In genomic region chr10:68139451-68140272, GRCh38 we compare ENCODE assay signal across 24 cellular contexts. TPM values are rescaled to one million over a fixed set of nuclear protein-coding genes. Genes with fewer than 3 reads are reported as not detected.
A peak's percentile ranks its signal among the peaks of the same experiment; 100 is the strongest.
DNase-seq lines count a peak whose midpoint lies in the region; TF ChIP-seq lines count a peak whose summit lies in the region.
"Had no signal": no experiment of that assay in that cellular context is flagged by ENCODE, and none has a peak within 500 bp of the region (broad histone marks: within the 10 kb centered on the region; RNA-seq: fewer than 3 reads in every experiment).

No MANE protein-coding gene starts in this region.

- TF ChIP-seq POLR2A in Peyer's patch (IDR thresholded peaks at IDR 0.05): no peak

- H3K9me2 ChIP-seq in GM23248 (ENCODE audit: insufficient read depth): no peaks in the 10 kb centered on the region

- H3K4me1 ChIP-seq in GM23248 (ENCODE audit: insufficient read depth) (peaks cover 53% of the 10 kb centered on the region), osteoblast (ENCODE audit: insufficient read depth, low read length) (peaks cover 44% of the 10 kb centered on the region), Peyer's patch (peaks cover 0 to 13% (median 0%) of the 10 kb centered on the region in 4 donors)

- no peak overlapping the region for H3K4me2 ChIP-seq in GM23248 (ENCODE audit: unreplicated experiment)
- no peak overlapping the region for H3K4me2 ChIP-seq in osteoblast (ENCODE audit: insufficient read depth, low read length)
- H3K4me2 ChIP-seq: smooth muscle cell had no signal

- H4K20me1 ChIP-seq in GM23248 (ENCODE audit: insufficient read depth) (no peaks in the 10 kb centered on the region), osteoblast (ENCODE audit: insufficient read depth, low read length) (no peaks in the 10 kb centered on the region)

- H3K27ac ChIP-seq in GM23248: peak overlapping the region; percentile 18; the same call in 1 of the 2 replicates
- peak overlapping the region; percentile 73 for H3K27ac ChIP-seq in osteoblast (ENCODE audit: low read depth, low read length)
- H3K27ac ChIP-seq in Peyer's patch: no peak overlapping the region
- H3K27ac ChIP-seq: C4-2B, VCaP had no signal

- H3K4me3 ChIP-seq in GM23248: no peak overlapping the region
- H3K4me3 ChIP-seq in osteoblast (ENCODE audit: insufficient read depth, low read length): no peak overlapping the region
- H3K4me3 ChIP-seq in Peyer's patch: no peak overlapping the region
- H3K4me3 ChIP-seq: smooth muscle cell had no signal

- TF ChIP-seq CTCF in osteoblast (IDR thresholded peaks at IDR 0.05; ENCODE audit: extremely low read depth, low read depth, low read length) (no peak), Peyer's patch (IDR thresholded peaks at IDR 0.05) (no peak)

- H3F3A ChIP-seq in GM23248 (ENCODE audit: insufficient read depth): peaks cover 38% of the 10 kb centered on the region

- peak; percentile 24 for DNase-seq in GM23248
- DNase-seq in LHCN-M2 (ENCODE audit: low read depth): peak; percentile 42
- DNase-seq in fibroblast of peridontal ligament (ENCODE audit: extremely low read depth): peak; percentile 29
- DNase-seq in osteoblast (ENCODE audit: insufficient read length, low spot score, missing footprints): no peak
- no peak for DNase-seq in Peyer's patch
- DNase-seq in NCI-H1694 treated with DMSO at 0.1 percent for 48 hours (lab: John Stamatoyannopoulos, UW): no peak
- no peak for DNase-seq in mesenteric fat pad (ENCODE audit: low spot score)
- DNase-seq: activated CD4-positive, alpha-beta T cell treated with anti-CD3 and anti-CD28 coated beads, Interleukin-2, amount 10 ng/mL, durations not matched to agents 24 days and 14 days; activated gamma-delta T cell; activated naive CD8-positive, alpha-beta T cell treated with anti-CD3 and anti-CD28 coated beads, Interleukin-2, amount 10 ng/mL, durations not matched to agents 7 days and 5 days; activated T-cell treated with anti-CD3 and anti-CD28 coated beads, Interleukin-2, amount 50 U/mL, for 24 hours; Calu3; DMS79 treated with DMSO at 0.1 percent for 48 hours; naive B cell; NCI-H1092 treated with DMSO at 0.1 percent for 48 hours; NCI-H1930; NCI-H524 treated with DMSO at 0.1 percent for 48 hours; PC-3; SIG-M5; stimulated activated CD4-positive, alpha-beta T cell treated with anti-CD3 and anti-CD28 coated beads, Interleukin-2, amount 100 ng/mL, for 24 hours had no signal

- H2AFZ ChIP-seq in GM23248 (no peak overlapping the region), osteoblast (ENCODE audit: low read length) (no peak overlapping the region)

- peaks cover 18% of the 10 kb centered on the region for H3K79me2 ChIP-seq in GM23248 (ENCODE audit: insufficient read depth)
- H3K79me2 ChIP-seq in osteoblast (ENCODE audit: insufficient read depth, low read length): peaks cover 9% of the 10 kb centered on the region

- H3K36me3 ChIP-seq in GM23248 (ENCODE audit: low read depth) (no peaks in the 10 kb centered on the region), osteoblast (ENCODE audit: insufficient read depth, low read length) (peaks cover 26% of the 10 kb centered on the region), Peyer's patch (no peaks in the 10 kb centered on the region)

- 46 to 49% methylated on average over 6 of the region's 6 CpGs for WGBS in GM23248 (ENCODE audit: low coverage in 1 of 2, low lambda C conversion rate in 2 of 2, missing lambda C conversion rate in 2 of 2), 2 experiments

- in situ Hi-C loops in GM23248 (cut with MboI): no loop called here

- H3K9me3 ChIP-seq in GM23248 (ENCODE audit: low read depth) (no peaks in the 10 kb centered on the region), osteoblast (ENCODE audit: low read depth, low read length) (no peaks in the 10 kb centered on the region), Peyer's patch (no peaks in the 10 kb centered on the region)

- no peak overlapping the region for H3K9ac ChIP-seq in GM23248

- H3K27me3 ChIP-seq in GM23248 (replicated peaks; ENCODE audit: insufficient read depth) (no peaks in the 10 kb centered on the region), osteoblast (ENCODE audit: insufficient read depth, low read length) (no peaks in the 10 kb centered on the region), Peyer's patch (no peaks in the 10 kb centered on the region)

RNA-seq across cellular contexts. Expression of gene MYPN, which starts 30.4 kb away (rescaled TPM):
- 14.5 and 20.0 TPM in 2 replicates for total RNA-seq in GM23248 (2014; rRNA removed; shearing (Covaris generic))
- polyA plus RNA-seq in GM23248 (2016; fragmentation: Nextera tagmentation; extraction: Ambion mirVana): 8.8 and 9.2 TPM in 2 replicates
- 31.8 and 32.7 TPM in 2 replicates for total RNA-seq in LHCN-M2 (2014; rRNA removed)
- polyA plus RNA-seq in LHCN-M2 (2012): 19.2 TPM
- 1.5 and 1.8 TPM in 2 replicates for total RNA-seq in osteoblast
- under 1 TPM in 1 of 4 donors, not detected in 3; 0.13 TPM for total RNA-seq in Peyer's patch
- not detected for total RNA-seq in mesenteric fat pad
- total RNA-seq: activated CD4-positive, alpha-beta T cell treated with anti-CD3 and anti-CD28 coated beads, Interleukin-2, amount 10 ng/mL, durations not matched to agents 24 days and 14 days; activated naive CD8-positive, alpha-beta T cell treated with anti-CD3 and anti-CD28 coated beads, Interleukin-2, amount 10 ng/mL, durations not matched to agents 7 days and 5 days had no signal
- polyA plus RNA-seq: IgD-negative memory B cell had no signal

Comparison
In these comparisons a context has a peak if more than half of its experiments do, and no peak if none do; other contexts are left out.
1. DNase-seq: peak in GM23248 (single experiment), LHCN-M2 (single experiment) and fibroblast of peridontal ligament (single experiment); none in osteoblast (single experiment), Peyer's patch (0 of 3), NCI-H1694 treated with DMSO at 0.1 percent for 48 hours (single experiment) and mesenteric fat pad (single experiment).
2. H3K27ac ChIP-seq: peak in GM23248 (single experiment) and osteoblast (single experiment); none in Peyer's patch (0 of 4).